Comparison of ENCODE assay signal across 23 cellular contexts in the genomic region with DNA sequence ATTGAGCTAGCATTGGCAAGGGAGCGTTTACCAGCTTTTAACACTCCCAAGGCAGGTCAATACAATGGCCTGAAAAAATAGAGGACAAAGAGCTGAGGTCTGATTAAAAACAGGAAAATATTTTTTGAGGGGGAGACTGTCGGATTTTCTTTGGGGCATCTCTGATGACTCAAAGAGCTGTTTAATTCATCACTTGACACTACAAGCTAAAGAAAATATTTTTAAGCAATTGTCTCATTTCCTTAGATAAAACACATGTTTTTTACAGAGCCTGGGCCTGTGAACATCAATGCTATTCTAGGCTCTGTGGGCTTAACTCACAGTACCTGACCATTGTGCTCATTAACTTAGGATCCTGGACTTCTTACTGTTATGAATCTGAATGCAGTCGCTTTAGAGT.
DNase-seq lines count a peak whose midpoint lies in the region; ATAC-seq and TF ChIP-seq lines count a peak whose summit lies in the region.
"Had no signal": no experiment of that assay in that cellular context is flagged by ENCODE, and none has a peak within 500 bp of the region (broad histone marks: within the 10 kb centered on the region; RNA-seq: fewer than 3 reads in every experiment).

No MANE protein-coding gene starts in this region.

- POLR2A ChIA-PET in Panc1 (lab: Charles Lee): interaction anchor here (0.5 kb wide), 1 partner anchor 72 kb away, joined by 6 read pairs; no protein-coding TSS in a partner anchor

- no peaks in the 10 kb centered on the region for H3K9me3 Mint-ChIP-seq in osteocyte (ENCODE audit: unreplicated experiment)
- H3K9me3 Mint-ChIP-seq: activated naive CD4-positive, alpha-beta T cell treated with anti-CD3 and anti-CD28 coated beads, Interleukin-2, amount 50 U/mL, for 72 hours; activated T-helper 2 cell treated with anti-CD3 and anti-CD28 coated beads, Interferon-gamma antibody, Interleukin-2, Interleukin-4, amounts not matched to agents 10 μg/mL and 5 μg/mL and 100 μg/mL, durations not matched to agents 14 hours and 24 hours and 36 hours; CD8-positive, alpha-beta T cell; endodermal cell; stimulated activated naive CD8-positive, alpha-beta T cell treated with anti-CD3 and anti-CD28 coated beads, Interleukin-15, Interleukin-2, amounts not matched to agents 100 ng/mL and 50 ng/mL, for 24 hours had no signal

- peaks cover 3% of the 10 kb centered on the region; the same call in 1 of the 2 replicates for H3K36me3 ChIP-seq in Panc1 (ENCODE audit: control insufficient read depth, insufficient read depth, low read length)

- intact Hi-C loops in Panc1 (cut with micrococcal nuclease; ENCODE audit: unreplicated experiment): no loop called here

- peak overlapping the region; percentile 96 for H3K27ac ChIP-seq in Panc1 (ENCODE audit: low read length)
- H3K27ac ChIP-seq: cardiac muscle cell, HL-60 had no signal

- peaks cover 86% of the 10 kb centered on the region for H3K4me1 Mint-ChIP-seq in osteocyte (ENCODE audit: unreplicated experiment)
- H3K4me1 Mint-ChIP-seq: activated CD4-positive, alpha-beta T cell treated with anti-CD3 and anti-CD28 coated beads for 36 hours; B cell had no signal

- in situ Hi-C loops in Panc1 (cut with HindIII; ENCODE audit: low pct_unique_long_range_greater_than_20kb, low sequenced_read_pairs): no loop called here

- no peaks in the 10 kb centered on the region for H3K27me3 Mint-ChIP-seq in osteocyte (ENCODE audit: unreplicated experiment)
- H3K27me3 Mint-ChIP-seq: progenitor cell of endocrine pancreas had no signal

- peaks cover 41% of the 10 kb centered on the region for H3K36me3 Mint-ChIP-seq in osteocyte (ENCODE audit: unreplicated experiment)
- H3K36me3 Mint-ChIP-seq: activated naive CD4-positive, alpha-beta T cell treated with anti-CD3 and anti-CD28 coated beads, Interleukin-2, amount 50 U/mL, for 72 hours; CD8-positive, alpha-beta T cell had no signal

- no peak for TF ChIP-seq CTCF in Panc1 (IDR thresholded peaks at IDR 0.05)
- TF ChIP-seq CTCF in fibroblast of the aortic adventitia (IDR thresholded peaks at IDR 0.05; ENCODE audit: insufficient read depth, low read length): no peak
- no peak for TF ChIP-seq CTCF in osteocyte (IDR thresholded peaks at IDR 0.05)

- no TSS peak for BruUV-seq in Panc1 (replicated peaks; lab: Mats Ljungman, UMichigan)

- no peaks in the 10 kb centered on the region for H3K27me3 ChIP-seq in Panc1 (ENCODE audit: control insufficient read depth, insufficient read depth, low read length)
- H3K27me3 ChIP-seq: cardiac muscle cell had no signal

- H3K4me1 ChIP-seq in Panc1 (ENCODE audit: control insufficient read depth, insufficient read depth, low read length): peaks cover 54% of the 10 kb centered on the region

- no peak overlapping the region for H3K4me3 ChIP-seq in Panc1 (ENCODE audit: low read depth in 2 of 2, low read length in 2 of 2)
- no peak overlapping the region for H3K4me3 ChIP-seq in fibroblast of the aortic adventitia (ENCODE audit: low read depth, low read length)
- H3K4me3 ChIP-seq: cardiac muscle cell had no signal

- H3K9me3 ChIP-seq in Panc1 (ENCODE audit: control insufficient read depth, insufficient read depth, low read depth, low read length): no peaks in the 10 kb centered on the region

- peak overlapping the region; percentile 75 for H3K27ac Mint-ChIP-seq in osteocyte (ENCODE audit: unreplicated experiment)
- H3K27ac Mint-ChIP-seq: activated CD4-positive, alpha-beta T cell treated with anti-CD3 and anti-CD28 coated beads for 36 hours; activated CD8-positive, alpha-beta T cell treated with anti-CD3 and anti-CD28 coated beads, Interleukin-2, amount 10 ng/mL, durations not matched to agents 7 days and 5 days; activated naive CD4-positive, alpha-beta T cell treated with anti-CD3 and anti-CD28 coated beads, Interleukin-2, amount 50 U/mL, for 72 hours; activated T-helper 2 cell treated with anti-CD3 and anti-CD28 coated beads, Interferon-gamma antibody, Interleukin-2, Interleukin-4, amounts not matched to agents 10 μg/mL and 5 μg/mL and 100 μg/mL, durations not matched to agents 14 hours and 24 hours and 36 hours; B cell; CD8-positive, alpha-beta T cell; endodermal cell; progenitor cell of endocrine pancreas; stimulated activated naive CD8-positive, alpha-beta T cell treated with anti-CD3 and anti-CD28 coated beads, Interleukin-15, Interleukin-2, amounts not matched to agents 100 ng/mL and 50 ng/mL, for 24 hours had no signal

- H3K4me3 Mint-ChIP-seq in osteocyte (ENCODE audit: unreplicated experiment): no peak overlapping the region
- H3K4me3 Mint-ChIP-seq: activated CD4-positive, alpha-beta T cell treated with anti-CD3 and anti-CD28 coated beads for 36 hours; activated CD8-positive, alpha-beta T cell treated with anti-CD3 and anti-CD28 coated beads, Interleukin-2, amount 10 ng/mL, durations not matched to agents 7 days and 5 days; B cell; CD8-positive, alpha-beta T cell; endodermal cell; stimulated activated naive CD8-positive, alpha-beta T cell treated with anti-CD3 and anti-CD28 coated beads, Interleukin-15, Interleukin-2, amounts not matched to agents 100 ng/mL and 50 ng/mL, for 24 hours had no signal

- peak; percentile 38 for DNase-seq in A172 (ENCODE audit: low spot score)
- DNase-seq in Panc1 (ENCODE audit: low read depth, low spot score): no peak
- DNase-seq in fibroblast of the aortic adventitia (ENCODE audit: low read depth): peak; percentile 24
- no peak for DNase-seq in osteocyte (ENCODE audit: extremely low spot score, unreplicated experiment)
- DNase-seq in NK-92 treated with Interleukin-12 subunit alpha and Interleukin-12 subunit beta, amount 100 ng/mL, for 24 hours (lab: John Stamatoyannopoulos, UW): no peak
- DNase-seq in iPS-NIHi7 (ENCODE audit: extremely low spot score): no peak
- DNase-seq: activated CD4-positive, alpha-beta T cell treated with anti-CD3 and anti-CD28 coated beads for 36 hours; activated CD8-positive, alpha-beta T cell treated with anti-CD3 and anti-CD28 coated beads, Interleukin-2, amount 10 ng/mL, durations not matched to agents 7 days and 5 days; CD8-positive, alpha-beta T cell; cortex of kidney; endodermal cell; mammary epithelial cell; NCI-H446 treated with DMSO at 0.1 percent for 48 hours; T-helper 2 cell had no signal

- ATAC-seq in Panc1 (no peak), GM21390 (IDR thresholded peaks at IDR 0.05; ENCODE audit: unreplicated experiment) (no peak), GM18511 (IDR thresholded peaks at IDR 0.05; ENCODE audit: unreplicated experiment) (no peak)
- ATAC-seq: activated CD4-positive, alpha-beta T cell treated with anti-CD3 and anti-CD28 coated beads for 36 hours; activated CD8-positive, alpha-beta T cell treated with anti-CD3 and anti-CD28 coated beads, Interleukin-2, amount 10 ng/mL, durations not matched to agents 7 days and 5 days; activated naive CD4-positive, alpha-beta T cell treated with anti-CD3 and anti-CD28 coated beads, Interleukin-2, amount 50 U/mL, for 72 hours; CD8-positive, alpha-beta T cell had no signal

- CTCF ChIA-PET in Panc1 (lab: Charles Lee): no interaction called here

Comparison
In these comparisons a context has a peak if more than half of its experiments do, and no peak if none do; other contexts are left out.
1. DNase-seq: peak in A172 (single experiment) and fibroblast of the aortic adventitia (single experiment); none in Panc1 (single experiment), osteocyte (single experiment), NK-92 treated with Interleukin-12 subunit alpha and Interleukin-12 subunit beta, amount 100 ng/mL, for 24 hours (single experiment) and iPS-NIHi7 (single experiment).